ENCODE assay signal across 8 cellular contexts in genomic region chr11:63937713-63938480, GRCh38. TPM values are rescaled to one million over a fixed set of nuclear protein-coding genes. Genes with fewer than 3 reads are reported as not detected.
DNase-seq lines count a peak whose midpoint lies in the region; ATAC-seq and TF ChIP-seq lines count a peak whose summit lies in the region.

No MANE protein-coding gene starts in this region.

- peak overlapping the region; percentile 82 for H3K27ac Mint-ChIP-seq in T-cell

- peaks cover 7% of the 10 kb centered on the region for H3K4me1 ChIP-seq in psoas muscle

- POLR2A ChIA-PET in T-cell (lab: Charles Lee): no interaction called here

- H3K4me3 Mint-ChIP-seq in T-cell: peak overlapping the region; percentile 89 to 96 (median 90)

- H3K4me3 ChIP-seq in AG10803 (ENCODE audit: low read length): peak overlapping the region; percentile 88
- peak overlapping the region; percentile 92 for H3K4me3 ChIP-seq in fibroblast of villous mesenchyme (ENCODE audit: low read depth, low read length)
- peak overlapping the region; percentile 79 for H3K4me3 ChIP-seq in psoas muscle

- peak; percentile 2 for ATAC-seq in GM18861 (IDR thresholded peaks at IDR 0.05; ENCODE audit: unreplicated experiment)
- ATAC-seq in HG03196 (IDR thresholded peaks at IDR 0.05; ENCODE audit: unreplicated experiment): peak; percentile 17
- peak; percentile 3 to 19 (median 8) for ATAC-seq in T-cell (replicated peaks in 1 of 4)
- peak; percentile 1 for ATAC-seq in psoas muscle

- TF ChIP-seq CTCF in AG10803 (conservative IDR thresholded peaks at IDR 0.05; ENCODE audit: low read length): no peak
- no peak for TF ChIP-seq CTCF in fibroblast of villous mesenchyme (IDR thresholded peaks at IDR 0.05; ENCODE audit: insufficient read depth, low read depth, low read length)
- no peak for TF ChIP-seq CTCF in psoas muscle (IDR thresholded peaks at IDR 0.05)

- DNase-seq in AG10803 (ENCODE audit: low read depth): no peak
- no peak for DNase-seq in T-cell
- DNase-seq in fibroblast of villous mesenchyme (ENCODE audit: low read depth): no peak
- no peak for DNase-seq in psoas muscle
- DNase-seq in kidney glomerular epithelial cell (lab: John Stamatoyannopoulos, UW): no peak
- no peak for DNase-seq in retina

- no peaks in the 10 kb centered on the region for H3K36me3 ChIP-seq in psoas muscle (ENCODE audit: insufficient read depth in 1 of 2, low read depth in 1 of 2)

- intact Hi-C loops in psoas muscle (cut with DNase I): loop anchor here in 1 of 2 donors (2.0 kb wide), 1 partner anchor 19 kb away; no protein-coding TSS in a partner anchor

- no peaks in the 10 kb centered on the region for H3K36me3 Mint-ChIP-seq in T-cell

- no peaks in the 10 kb centered on the region for H3K9me3 ChIP-seq in psoas muscle

- H3K9me3 Mint-ChIP-seq in T-cell: no peaks in the 10 kb centered on the region

- WGBS in psoas muscle, 3 donors: 28 to 32% (median 31%) methylated on average over 28 to 30 of the region's 30 CpGs

- peaks cover 17 to 27% (median 22%) of the 10 kb centered on the region in 3 donors for H3K4me1 Mint-ChIP-seq in T-cell

- CTCF ChIA-PET in T-cell (lab: Charles Lee): no interaction called here

- H3K27me3 ChIP-seq in psoas muscle (ENCODE audit: insufficient read depth in 3 of 3, low read length in 2 of 3): no peaks in the 10 kb centered on the region

- H3K27me3 Mint-ChIP-seq in T-cell: no peaks in the 10 kb centered on the region

- peak overlapping the region; percentile 82 for H3K27ac ChIP-seq in psoas muscle

RNA-seq across cellular contexts. Expression of gene NAA40, which starts 0.9 kb away (rescaled TPM):
- total RNA-seq in T-cell (10 to 100 TPM; 19.0 to 27.5 (median 23.5) TPM), fibroblast of villous mesenchyme (13.5 and 16.4 TPM in 2 replicates), psoas muscle (10 to 100 TPM in 1 of 4 donors, 1 to 10 TPM in 3; 5.4 to 13.7 (median 7.8) TPM)
- polyA plus RNA-seq in psoas muscle: 10 to 100 TPM in 1 of 3 donors, 1 to 10 TPM in 2; 4.6 to 10.5 (median 7.6) TPM

RNA-seq across cellular contexts. Expression of gene RCOR2, which starts 20.9 kb away (rescaled TPM):
- total RNA-seq in T-cell (under 1 TPM in 3 of 5 donors, not detected in 2; 0.09 to 0.26 (median 0.10) TPM), fibroblast of villous mesenchyme (1.7 and 3.2 TPM in 2 replicates), psoas muscle (1 to 10 TPM in 1 of 4 donors, under 1 TPM in 3; 0.25 to 2.1 (median 0.47) TPM)
- under 1 TPM; 0.07 to 0.91 (median 0.77) TPM for polyA plus RNA-seq in psoas muscle

RNA-seq across cellular contexts. Expression of gene COX8A, which starts 36.5 kb away (rescaled TPM):
- total RNA-seq in T-cell (100 to 1,000 TPM; 108 to 152 (median 125) TPM), fibroblast of villous mesenchyme (225 and 447 TPM in 2 replicates), psoas muscle (100 to 1,000 TPM; 547 to 830 (median 614) TPM)
- polyA plus RNA-seq in psoas muscle: 1,000 to 10,000 TPM; 1,239 to 1,847 (median 1,663) TPM

RNA-seq across cellular contexts. Expression of gene OTUB1, which starts 48.3 kb away (rescaled TPM):
- total RNA-seq in T-cell (10 to 100 TPM; 63.1 to 76.7 (median 67.2) TPM), fibroblast of villous mesenchyme (36.4 and 38.0 TPM in 2 replicates), psoas muscle (10 to 100 TPM; 39.4 to 47.8 (median 40.8) TPM)
- polyA plus RNA-seq in psoas muscle: 10 to 100 TPM; 49.1 to 75.4 (median 72.7) TPM
